ENCODE assay signal across 1 cellular context in the genomic region with DNA sequence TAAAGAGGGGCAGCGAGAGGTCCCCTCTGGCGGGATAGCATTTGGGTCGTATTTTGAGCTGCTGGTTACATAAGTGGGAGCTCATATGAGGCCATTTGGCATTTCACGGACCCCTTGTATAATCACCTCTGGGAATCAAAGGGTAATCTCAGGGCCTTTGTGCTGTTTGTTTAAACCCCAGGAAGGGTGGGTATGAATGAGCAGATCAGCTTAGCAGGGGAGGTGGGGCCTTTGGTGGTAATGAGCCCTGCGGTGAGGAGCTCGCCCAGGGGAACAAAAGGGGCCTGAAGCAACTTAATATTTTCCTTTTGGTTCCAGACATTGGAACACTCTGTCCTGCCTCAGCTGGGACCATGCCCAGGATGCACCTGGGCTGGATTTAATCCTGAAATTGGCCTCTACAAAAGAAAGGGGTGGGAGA.
TF ChIP-seq lines count a peak whose summit lies in the region.

No MANE protein-coding gene starts in this region.

TF ChIP-seq in HepG2, 621 proteins besides CTCF, POLR2A, EP300 and RAD21 (continued from another document):
- TF ChIP-seq ZUFSP (CRISPR knock-in tag; IDR thresholded peaks at IDR 0.05; ENCODE audit: borderline replicate concordance) (no peak), FLYWCH1 (CRISPR knock-in tag; IDR thresholded peaks at IDR 0.05) (no peak), TBX2 (CRISPR knock-in tag; IDR thresholded peaks at IDR 0.05; ENCODE audit: borderline replicate concordance) (0 out of 2 replicates have a peak, but pooled peaks have one; percentile 50), POLR2G (IDR thresholded peaks at IDR 0.05; ENCODE audit: low read depth, low read length) (no peak), BCLAF1 (IDR thresholded peaks at IDR 0.05) (no peak), HMGA1 (CRISPR knock-in tag; conservative IDR thresholded peaks at IDR 0.05) (no peak), NR2C2 (CRISPR knock-in tag; IDR thresholded peaks at IDR 0.05; ENCODE audit: borderline replicate concordance) (no peak), RBFOX2 (IDR thresholded peaks at IDR 0.05; ENCODE audit: low read depth, low read length) (no peak), RXRB (CRISPR knock-in tag; IDR thresholded peaks at IDR 0.05; ENCODE audit: borderline replicate concordance) (peak; percentile 61; the same call in 1 of the 2 replicates), KAT8 (CRISPR knock-in tag; IDR thresholded peaks at IDR 0.05) (peak; percentile 40; the same call in 1 of the 2 replicates), ZNF597 (CRISPR knock-in tag; IDR thresholded peaks at IDR 0.05) (no peak), ZHX1 (CRISPR knock-in tag; IDR thresholded peaks at IDR 0.05; ENCODE audit: low read depth) (no peak), FOXJ3 (CRISPR knock-in tag; IDR thresholded peaks at IDR 0.05; ENCODE audit: borderline replicate concordance) (no peak), ZNF124 (CRISPR knock-in tag; IDR thresholded peaks at IDR 0.05) (no peak), RARG (CRISPR knock-in tag; IDR thresholded peaks at IDR 0.05; ENCODE audit: low read depth) (no peak), ARID5B (CRISPR knock-in tag; IDR thresholded peaks at IDR 0.05) (peak; percentile 46; the same call in 1 of the 2 replicates), SATB2 (CRISPR knock-in tag; IDR thresholded peaks at IDR 0.05) (no peak), PATZ1 (CRISPR knock-in tag; IDR thresholded peaks at IDR 0.05) (peak; percentile 57), JUNB (CRISPR knock-in tag; IDR thresholded peaks at IDR 0.05; ENCODE audit: borderline replicate concordance) (no peak), HINFP (CRISPR knock-in tag; IDR thresholded peaks at IDR 0.05; ENCODE audit: low read depth) (no peak)
- TF ChIP-seq, protein P1, sequence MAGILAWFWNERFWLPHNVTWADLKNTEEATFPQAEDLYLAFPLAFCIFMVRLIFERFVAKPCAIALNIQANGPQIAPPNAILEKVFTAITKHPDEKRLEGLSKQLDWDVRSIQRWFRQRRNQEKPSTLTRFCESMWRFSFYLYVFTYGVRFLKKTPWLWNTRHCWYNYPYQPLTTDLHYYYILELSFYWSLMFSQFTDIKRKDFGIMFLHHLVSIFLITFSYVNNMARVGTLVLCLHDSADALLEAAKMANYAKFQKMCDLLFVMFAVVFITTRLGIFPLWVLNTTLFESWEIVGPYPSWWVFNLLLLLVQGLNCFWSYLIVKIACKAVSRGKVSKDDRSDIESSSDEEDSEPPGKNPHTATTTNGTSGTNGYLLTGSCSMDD (CRISPR knock-in tag; IDR thresholded peaks at IDR 0.05): no peak
TF ChIP-seq in HepG2: peak in this region for 41.
